In the genomic region with DNA sequence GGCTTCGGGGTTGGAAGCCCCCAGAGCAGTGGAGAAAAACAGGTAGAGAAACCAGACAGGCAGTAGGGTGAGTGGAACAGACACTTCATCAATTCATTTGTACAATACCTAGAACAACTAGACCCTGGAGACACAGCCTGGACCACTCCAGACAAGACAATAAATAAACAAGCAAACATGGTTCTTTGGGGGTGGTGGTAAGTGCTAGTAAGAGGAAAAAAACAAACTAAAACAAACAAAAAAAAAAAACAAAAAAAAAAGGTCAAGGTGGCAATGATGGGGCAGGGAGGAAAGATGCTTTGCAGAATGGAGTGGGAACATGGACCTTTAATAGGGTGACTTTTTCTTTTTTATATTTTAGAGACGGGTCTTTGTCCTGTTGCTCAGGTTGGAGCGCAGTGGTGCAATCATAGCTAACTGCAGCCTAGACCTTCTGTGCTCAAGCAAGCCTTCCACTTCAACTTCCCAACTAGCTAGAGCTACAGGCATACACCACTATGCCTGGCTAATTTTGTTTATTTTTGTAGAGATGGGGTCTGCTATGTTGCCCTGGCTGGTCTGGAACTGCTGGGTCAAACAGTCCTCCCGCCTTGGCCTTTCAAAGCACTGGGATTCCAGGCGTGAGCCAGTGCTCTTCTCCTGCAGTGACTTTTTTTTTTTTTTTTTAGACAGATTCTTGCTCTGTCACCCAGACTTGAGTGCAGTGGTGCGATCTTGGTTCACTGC, we compare ENCODE assay signal across 8 cellular contexts. TPM values are rescaled to one million over a fixed set of nuclear protein-coding genes. Genes with fewer than 3 reads are reported as not detected.
A peak's percentile ranks its signal among the peaks of the same experiment; 100 is the strongest.
DNase-seq lines count a peak whose midpoint lies in the region; ATAC-seq and TF ChIP-seq lines count a peak whose summit lies in the region.

No MANE protein-coding gene starts in this region.

- TF ChIP-seq CTCF in nephron progenitor cell (IDR thresholded peaks at IDR 0.05): no peak

- H3K27ac ChIP-seq in BLaER1 treated with 17β-estradiol and CSF1 and Interleukin-3, amounts not matched to agents 10 nM and 100 nM: peak overlapping the region; percentile 95 to 100 (median 99)

- DNase-seq in M059J (ENCODE audit: low read depth) (peak; percentile 46), nephron progenitor cell (no peak), hippocampal formation (lab: John Stamatoyannopoulos, UW) (no peak), iPS-NIHi11 (ENCODE audit: low spot score) (no peak), DMS 273 treated with DMSO at 0.1 percent for 48 hours (lab: John Stamatoyannopoulos, UW) (no peak)

- ATAC-seq in GM18907 (IDR thresholded peaks at IDR 0.05; ENCODE audit: unreplicated experiment): no peak

- H3K4me3 ChIP-seq in BLaER1 treated with 17β-estradiol and CSF1 and Interleukin-3, amounts not matched to agents 10 nM and 100 nM: peak overlapping the region; percentile 90 to 98 (median 96)

- H3K9me3 ChIP-seq in BLaER1 treated with 17β-estradiol and CSF1 and Interleukin-3, amounts not matched to agents 10 nM and 100 nM (replicated peaks in 1 of 11): no peaks in the 10 kb centered on the region

- H3K4me2 ChIP-seq in BLaER1 treated with 17β-estradiol and CSF1 and Interleukin-3, amounts not matched to agents 10 nM and 100 nM: peak overlapping the region; percentile 85 to 99 (median 97)

- H3K4me1 Mint-ChIP-seq in dendritic cell treated with granulocyte-macrophage colony-stimulating factor and Interleukin-4, amounts not matched to agents 40 ng/mL and 50 ng/mL, for 4 days (ENCODE audit: low read depth): peaks cover 40% of the 10 kb centered on the region
- peaks cover 41% of the 10 kb centered on the region for H3K4me1 Mint-ChIP-seq in nephron progenitor cell

- no peaks in the 10 kb centered on the region for H3K9me3 Mint-ChIP-seq in dendritic cell treated with granulocyte-macrophage colony-stimulating factor and Interleukin-4, amounts not matched to agents 40 ng/mL and 50 ng/mL, for 4 days
- no peaks in the 10 kb centered on the region for H3K9me3 Mint-ChIP-seq in nephron progenitor cell

- H3K27me3 Mint-ChIP-seq in dendritic cell treated with granulocyte-macrophage colony-stimulating factor and Interleukin-4, amounts not matched to agents 40 ng/mL and 50 ng/mL, for 4 days: no peaks in the 10 kb centered on the region
- peaks cover 4% of the 10 kb centered on the region for H3K27me3 Mint-ChIP-seq in nephron progenitor cell (ENCODE audit: low read depth, poor library complexity)

- peaks cover 18 to 34% (median 21%) of the 10 kb centered on the region in 11 experiments for H4K20me1 ChIP-seq in BLaER1 treated with 17β-estradiol and CSF1 and Interleukin-3, amounts not matched to agents 10 nM and 100 nM

- peaks cover 12 to 27% (median 24%) of the 10 kb centered on the region in 11 experiments; a peak in 21 of 22 replicates for H3K36me3 ChIP-seq in BLaER1 treated with 17β-estradiol and CSF1 and Interleukin-3, amounts not matched to agents 10 nM and 100 nM

- H3K36me3 Mint-ChIP-seq in dendritic cell treated with granulocyte-macrophage colony-stimulating factor and Interleukin-4, amounts not matched to agents 40 ng/mL and 50 ng/mL, for 4 days (ENCODE audit: low read depth): peaks cover 60% of the 10 kb centered on the region
- H3K36me3 Mint-ChIP-seq in nephron progenitor cell (ENCODE audit: low read depth): peaks cover 26% of the 10 kb centered on the region

- H3K27me3 ChIP-seq in BLaER1 treated with 17β-estradiol and CSF1 and Interleukin-3, amounts not matched to agents 10 nM and 100 nM: no peaks in the 10 kb centered on the region

- peaks cover 25 to 40% (median 36%) of the 10 kb centered on the region in 10 experiments for H3K4me1 ChIP-seq in BLaER1 treated with 17β-estradiol and CSF1 and Interleukin-3, amounts not matched to agents 10 nM and 100 nM

- no peak overlapping the region for H3K27ac Mint-ChIP-seq in dendritic cell treated with granulocyte-macrophage colony-stimulating factor and Interleukin-4, amounts not matched to agents 40 ng/mL and 50 ng/mL, for 4 days
- H3K27ac Mint-ChIP-seq in nephron progenitor cell: no peak overlapping the region

- intact Hi-C loops in dendritic cell treated with granulocyte-macrophage colony-stimulating factor and Interleukin-4, amounts not matched to agents 40 ng/mL and 50 ng/mL, for 4 days (cut with micrococcal nuclease): no loop called here

- peak overlapping the region; percentile 92 to 99 (median 98) for H3K9ac ChIP-seq in BLaER1 treated with 17β-estradiol and CSF1 and Interleukin-3, amounts not matched to agents 10 nM and 100 nM

- peak overlapping the region; percentile 72 for H3K4me3 Mint-ChIP-seq in dendritic cell treated with granulocyte-macrophage colony-stimulating factor and Interleukin-4, amounts not matched to agents 40 ng/mL and 50 ng/mL, for 4 days
- H3K4me3 Mint-ChIP-seq in nephron progenitor cell: peak overlapping the region; percentile 68

RNA-seq across cellular contexts. Expression of gene JUNB, which starts 3.1 kb away (rescaled TPM):
- total RNA-seq in M059J (2014; rRNA removed; shearing (Covaris generic)): 68.3 and 92.5 TPM in 2 replicates

RNA-seq across cellular contexts. Expression of gene PRDX2, which starts 7.2 kb away (rescaled TPM):
- total RNA-seq in M059J (2014; rRNA removed; shearing (Covaris generic)): 178 and 300 TPM in 2 replicates

RNA-seq across cellular contexts. Expression of gene THSD8, which starts 7.5 kb away (rescaled TPM):
- total RNA-seq in M059J (2014; rRNA removed; shearing (Covaris generic)): not detected in 2 replicates

RNA-seq across cellular contexts. Expression of gene RNASEH2A, which starts 12.0 kb away (rescaled TPM):
- total RNA-seq in M059J (2014; rRNA removed; shearing (Covaris generic)): 50.4 and 62.8 TPM in 2 replicates

RNA-seq across cellular contexts. Expression of gene HOOK2, which starts 19.0 kb away (rescaled TPM):
- total RNA-seq in M059J (2014; rRNA removed; shearing (Covaris generic)): 7.2 and 8.4 TPM in 2 replicates
